In genomic region chr9:128043467-128043868, GRCh38 we compare ENCODE assay signal across 1 cellular context.
TF ChIP-seq lines count a peak whose summit lies in the region.

No MANE protein-coding gene starts in this region.

TF ChIP-seq in HepG2, 621 proteins besides CTCF, POLR2A, EP300 and RAD21 (continued from another document and continues in another):
- TF ChIP-seq, protein P1, sequence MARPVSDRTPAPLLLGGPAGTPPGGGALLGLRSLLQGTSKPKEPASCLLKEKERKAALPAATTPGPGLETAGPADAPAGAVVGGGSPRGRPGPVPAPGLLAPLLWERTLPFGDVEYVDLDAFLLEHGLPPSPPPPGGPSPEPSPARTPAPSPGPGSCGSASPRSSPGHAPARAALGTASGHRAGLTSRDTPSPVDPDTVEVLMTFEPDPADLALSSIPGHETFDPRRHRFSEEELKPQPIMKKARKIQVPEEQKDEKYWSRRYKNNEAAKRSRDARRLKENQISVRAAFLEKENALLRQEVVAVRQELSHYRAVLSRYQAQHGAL (CRISPR knock-in tag; IDR thresholded peaks at IDR 0.05; ENCODE audit: not compliant biosample characterization): no peak
- TF ChIP-seq RBM39 (IDR thresholded peaks at IDR 0.05; ENCODE audit: low read depth, low read length, poor library complexity, severe bottlenecking): no peak
- no peak for TF ChIP-seq HHEX (CRISPR knock-in tag; IDR thresholded peaks at IDR 0.05)
- TF ChIP-seq ATF4 (CRISPR knock-in tag; IDR thresholded peaks at IDR 0.05): no peak
- TF ChIP-seq, protein P2, sequence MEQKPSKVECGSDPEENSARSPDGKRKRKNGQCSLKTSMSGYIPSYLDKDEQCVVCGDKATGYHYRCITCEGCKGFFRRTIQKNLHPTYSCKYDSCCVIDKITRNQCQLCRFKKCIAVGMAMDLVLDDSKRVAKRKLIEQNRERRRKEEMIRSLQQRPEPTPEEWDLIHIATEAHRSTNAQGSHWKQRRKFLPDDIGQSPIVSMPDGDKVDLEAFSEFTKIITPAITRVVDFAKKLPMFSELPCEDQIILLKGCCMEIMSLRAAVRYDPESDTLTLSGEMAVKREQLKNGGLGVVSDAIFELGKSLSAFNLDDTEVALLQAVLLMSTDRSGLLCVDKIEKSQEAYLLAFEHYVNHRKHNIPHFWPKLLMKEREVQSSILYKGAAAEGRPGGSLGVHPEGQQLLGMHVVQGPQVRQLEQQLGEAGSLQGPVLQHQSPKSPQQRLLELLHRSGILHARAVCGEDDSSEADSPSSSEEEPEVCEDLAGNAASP (CRISPR knock-in tag; IDR thresholded peaks at IDR 0.05; ENCODE audit: borderline replicate concordance): peak; percentile 61; the same call in 1 of the 2 replicates
- 0 out of 2 replicates have a peak, but pooled peaks have one; percentile 32 for TF ChIP-seq ZNF30 (CRISPR knock-in tag; IDR thresholded peaks at IDR 0.05)
- no peak for TF ChIP-seq SETDB1 (CRISPR knock-in tag; IDR thresholded peaks at IDR 0.05; ENCODE audit: borderline replicate concordance)
- TF ChIP-seq ZNF788 (CRISPR knock-in tag; IDR thresholded peaks at IDR 0.05; ENCODE audit: borderline replicate concordance): 0 out of 2 replicates have a peak, but pooled peaks have one; percentile 42
- TF ChIP-seq, protein P3, sequence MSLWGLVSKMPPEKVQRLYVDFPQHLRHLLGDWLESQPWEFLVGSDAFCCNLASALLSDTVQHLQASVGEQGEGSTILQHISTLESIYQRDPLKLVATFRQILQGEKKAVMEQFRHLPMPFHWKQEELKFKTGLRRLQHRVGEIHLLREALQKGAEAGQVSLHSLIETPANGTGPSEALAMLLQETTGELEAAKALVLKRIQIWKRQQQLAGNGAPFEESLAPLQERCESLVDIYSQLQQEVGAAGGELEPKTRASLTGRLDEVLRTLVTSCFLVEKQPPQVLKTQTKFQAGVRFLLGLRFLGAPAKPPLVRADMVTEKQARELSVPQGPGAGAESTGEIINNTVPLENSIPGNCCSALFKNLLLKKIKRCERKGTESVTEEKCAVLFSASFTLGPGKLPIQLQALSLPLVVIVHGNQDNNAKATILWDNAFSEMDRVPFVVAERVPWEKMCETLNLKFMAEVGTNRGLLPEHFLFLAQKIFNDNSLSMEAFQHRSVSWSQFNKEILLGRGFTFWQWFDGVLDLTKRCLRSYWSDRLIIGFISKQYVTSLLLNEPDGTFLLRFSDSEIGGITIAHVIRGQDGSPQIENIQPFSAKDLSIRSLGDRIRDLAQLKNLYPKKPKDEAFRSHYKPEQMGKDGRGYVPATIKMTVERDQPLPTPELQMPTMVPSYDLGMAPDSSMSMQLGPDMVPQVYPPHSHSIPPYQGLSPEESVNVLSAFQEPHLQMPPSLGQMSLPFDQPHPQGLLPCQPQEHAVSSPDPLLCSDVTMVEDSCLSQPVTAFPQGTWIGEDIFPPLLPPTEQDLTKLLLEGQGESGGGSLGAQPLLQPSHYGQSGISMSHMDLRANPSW (CRISPR knock-in tag; IDR thresholded peaks at IDR 0.05; ENCODE audit: borderline replicate concordance): no peak
- no peak for TF ChIP-seq MTA3 (CRISPR knock-in tag; IDR thresholded peaks at IDR 0.05)
- no peak for TF ChIP-seq NFE2L1 (CRISPR knock-in tag; IDR thresholded peaks at IDR 0.05; ENCODE audit: borderline replicate concordance)
- no peak for TF ChIP-seq ZNF326 (CRISPR knock-in tag; IDR thresholded peaks at IDR 0.05; ENCODE audit: borderline replicate concordance)
- no peak for TF ChIP-seq DPF2 (CRISPR knock-in tag; IDR thresholded peaks at IDR 0.05; ENCODE audit: borderline replicate concordance, low read depth)
- no peak for TF ChIP-seq REPIN1 (CRISPR knock-in tag; IDR thresholded peaks at IDR 0.05; ENCODE audit: borderline replicate concordance, low read depth)
- TF ChIP-seq ARID2 (CRISPR knock-in tag; IDR thresholded peaks at IDR 0.05; ENCODE audit: borderline replicate concordance): no peak
- TF ChIP-seq FOXP1 (IDR thresholded peaks at IDR 0.05): no peak
- no peak for TF ChIP-seq FOXP1 (CRISPR knock-in tag; IDR thresholded peaks at IDR 0.05)
- no peak for TF ChIP-seq BCL3 (CRISPR knock-in tag; IDR thresholded peaks at IDR 0.05)
- no peak for TF ChIP-seq CCDC6 (CRISPR knock-in tag; IDR thresholded peaks at IDR 0.05)
- TF ChIP-seq GATA4 (IDR thresholded peaks at IDR 0.05; ENCODE audit: borderline replicate concordance, low read depth): 0 out of 2 replicates have a peak, but pooled peaks have one; percentile 18
- TF ChIP-seq DNMT3B (CRISPR knock-in tag; conservative IDR thresholded peaks at IDR 0.05): no peak
- no peak for TF ChIP-seq CREBL2 (CRISPR knock-in tag; IDR thresholded peaks at IDR 0.05; ENCODE audit: borderline replicate concordance)
- TF ChIP-seq DRAP1 (CRISPR knock-in tag; IDR thresholded peaks at IDR 0.05): peak; percentile 10; the same call in 1 of the 2 replicates
- TF ChIP-seq AHR (CRISPR knock-in tag; IDR thresholded peaks at IDR 0.05): no peak
- TF ChIP-seq KLF6 (CRISPR knock-in tag; IDR thresholded peaks at IDR 0.05): no peak
- TF ChIP-seq HOXA5 (CRISPR knock-in tag; IDR thresholded peaks at IDR 0.05): no peak
- TF ChIP-seq HOXA9 (CRISPR knock-in tag; IDR thresholded peaks at IDR 0.05; ENCODE audit: borderline replicate concordance): no peak
- no peak for TF ChIP-seq ZNF512 (CRISPR knock-in tag; IDR thresholded peaks at IDR 0.05)
- no peak for TF ChIP-seq CHD4 (IDR thresholded peaks at IDR 0.05; ENCODE audit: borderline replicate concordance, low read length)
- no peak for TF ChIP-seq ZNF230 (CRISPR knock-in tag; IDR thresholded peaks at IDR 0.05)
- TF ChIP-seq HMGA1 (CRISPR knock-in tag; conservative IDR thresholded peaks at IDR 0.05): no peak
- no peak for TF ChIP-seq ZNF724P (CRISPR knock-in tag; IDR thresholded peaks at IDR 0.05; ENCODE audit: borderline replicate concordance)
- TF ChIP-seq NBN (conservative IDR thresholded peaks at IDR 0.05): no peak
- no peak for TF ChIP-seq ZNF12 (CRISPR knock-in tag; IDR thresholded peaks at IDR 0.05)
- TF ChIP-seq, protein P4, sequence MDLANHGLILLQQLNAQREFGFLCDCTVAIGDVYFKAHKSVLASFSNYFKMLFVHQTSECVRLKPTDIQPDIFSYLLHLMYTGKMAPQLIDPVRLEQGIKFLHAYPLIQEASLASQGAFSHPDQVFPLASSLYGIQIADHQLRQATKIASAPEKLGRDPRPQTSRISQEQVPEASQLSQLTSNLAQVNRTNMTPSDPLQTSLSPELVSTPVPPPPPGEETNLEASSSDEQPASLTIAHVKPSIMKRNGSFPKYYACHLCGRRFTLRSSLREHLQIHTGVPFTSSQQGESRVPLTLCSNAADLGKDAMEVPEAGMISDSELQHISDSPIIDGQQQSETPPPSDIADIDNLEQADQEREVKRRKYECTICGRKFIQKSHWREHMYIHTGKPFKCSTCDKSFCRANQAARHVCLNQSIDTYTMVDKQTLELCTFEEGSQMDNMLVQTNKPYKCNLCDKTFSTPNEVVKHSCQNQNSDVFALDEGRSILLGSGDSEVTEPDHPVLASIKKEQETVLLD (CRISPR knock-in tag; IDR thresholded peaks at IDR 0.05; ENCODE audit: low read depth): no peak
- no peak for TF ChIP-seq ZNF703 (CRISPR knock-in tag; IDR thresholded peaks at IDR 0.05; ENCODE audit: borderline replicate concordance)
- no peak for TF ChIP-seq ZBTB38 (CRISPR knock-in tag; IDR thresholded peaks at IDR 0.05)
- no peak for TF ChIP-seq ZNF558 (CRISPR knock-in tag; IDR thresholded peaks at IDR 0.05; ENCODE audit: borderline replicate concordance)
- no peak for TF ChIP-seq ZNF878 (CRISPR knock-in tag; IDR thresholded peaks at IDR 0.05)
- no peak for TF ChIP-seq SOX13 (IDR thresholded peaks at IDR 0.05)
- peak in 1 of 2 experiments; percentile 49; a peak in 1 of 4 replicates for TF ChIP-seq SOX13 (CRISPR knock-in tag; conservative IDR thresholded peaks at IDR 0.05 in 1 of 2, IDR thresholded peaks at IDR 0.05 in 1 of 2)
- TF ChIP-seq SAFB2 (CRISPR knock-in tag; IDR thresholded peaks at IDR 0.05; ENCODE audit: borderline replicate concordance, low read depth): no peak
- TF ChIP-seq SP5 (CRISPR knock-in tag; IDR thresholded peaks at IDR 0.05; ENCODE audit: borderline replicate concordance, low read depth): 0 out of 2 replicates have a peak, but pooled peaks have one; percentile 38
- no peak for TF ChIP-seq KDM6A (CRISPR knock-in tag; IDR thresholded peaks at IDR 0.05; ENCODE audit: low read depth)
- TF ChIP-seq ZSCAN5A (CRISPR knock-in tag; IDR thresholded peaks at IDR 0.05; ENCODE audit: borderline replicate concordance): no peak
- no peak for TF ChIP-seq MBNL3 (CRISPR knock-in tag; conservative IDR thresholded peaks at IDR 0.05)
- TF ChIP-seq SATB2 (CRISPR knock-in tag; IDR thresholded peaks at IDR 0.05): no peak
- TF ChIP-seq ZNF460 (CRISPR knock-in tag; IDR thresholded peaks at IDR 0.05; ENCODE audit: borderline replicate concordance): no peak
- TF ChIP-seq ZNF570 (CRISPR knock-in tag; IDR thresholded peaks at IDR 0.05; ENCODE audit: borderline replicate concordance): no peak
- TF ChIP-seq ZKSCAN5 (CRISPR knock-in tag; IDR thresholded peaks at IDR 0.05): no peak
- TF ChIP-seq HNRNPLL (IDR thresholded peaks at IDR 0.05; ENCODE audit: low read depth, low read length, poor library complexity, severe bottlenecking): no peak
- peak; percentile 38; the same call in 1 of the 2 replicates for TF ChIP-seq ZNF605 (CRISPR knock-in tag; IDR thresholded peaks at IDR 0.05)
- TF ChIP-seq ZBTB49 (CRISPR knock-in tag; IDR thresholded peaks at IDR 0.05; ENCODE audit: borderline replicate concordance): no peak
- TF ChIP-seq JUN (CRISPR knock-in tag; IDR thresholded peaks at IDR 0.05): no peak
- no peak for TF ChIP-seq SIN3A (IDR thresholded peaks at IDR 0.05; ENCODE audit: borderline replicate concordance, low read depth, low read length)
- no peak for TF ChIP-seq TGIF2 (CRISPR knock-in tag; IDR thresholded peaks at IDR 0.05)
